In the genomic region with DNA sequence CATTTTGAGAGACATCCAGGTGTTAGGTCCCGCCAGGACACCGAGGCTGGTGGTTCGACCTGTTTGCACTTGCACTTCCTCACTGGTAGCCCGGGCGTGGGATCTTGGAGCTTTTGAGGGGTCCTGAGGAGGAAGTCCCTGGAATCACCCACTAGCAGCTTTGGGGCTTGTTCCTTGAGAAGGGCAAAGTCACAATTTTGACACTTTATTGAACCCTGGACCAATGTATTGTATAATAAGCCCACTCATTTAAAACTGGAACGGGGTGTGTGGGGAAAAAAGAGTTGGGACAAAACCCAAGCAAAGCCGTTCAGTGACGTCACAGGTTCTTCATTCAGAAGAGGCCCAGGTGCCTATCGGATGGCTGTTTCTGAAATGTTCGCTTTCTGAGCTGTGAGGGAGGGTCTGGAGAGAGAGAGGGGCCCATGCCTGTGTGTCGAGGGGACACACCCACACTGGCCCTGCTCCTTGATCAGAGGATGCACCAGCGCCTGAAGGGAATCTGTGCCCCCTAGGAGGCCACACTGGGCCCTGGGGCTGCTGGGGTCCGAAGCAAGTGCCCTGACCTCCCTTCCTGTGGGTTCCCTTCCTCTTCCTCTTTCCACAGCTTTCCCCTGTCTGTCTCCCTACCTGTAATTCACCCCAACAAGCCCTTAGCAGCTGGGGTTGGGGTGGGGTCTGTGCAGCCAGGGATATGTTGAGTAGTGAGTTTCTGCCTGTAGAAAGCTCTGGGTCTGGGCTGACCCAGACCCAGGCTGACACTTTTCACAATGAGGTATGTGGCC, we compare ENCODE assay signal across 11 cellular contexts. TPM values are rescaled to one million over a fixed set of nuclear protein-coding genes. Genes with fewer than 3 reads are reported as not detected.
DNase-seq lines count a peak whose midpoint lies in the region; ATAC-seq and TF ChIP-seq lines count a peak whose summit lies in the region.
"Had no signal": no experiment of that assay in that cellular context is flagged by ENCODE, and none has a peak within 500 bp of the region (broad histone marks: within the 10 kb centered on the region; RNA-seq: fewer than 3 reads in every experiment).

No MANE protein-coding gene starts in this region.

- H3K4me1 ChIP-seq in RWPE2 (ENCODE audit: insufficient read depth, poor library complexity, severe bottlenecking) (peaks cover 37% of the 10 kb centered on the region), esophagus muscularis mucosa (peaks cover 68 to 88% (median 87%) of the 10 kb centered on the region in 4 donors)

- peak overlapping the region; percentile 88 for H3K4me3 Mint-ChIP-seq in T-helper 1 cell treated with Interleukin-12 subunit alpha and Interleukin-12 subunit beta and Interleukin-4 antibody, amounts not matched to agents 30 μg/mL and 1 μg/mL, for 36 hours
- H3K4me3 Mint-ChIP-seq in stimulated activated memory B cell treated with anti-CD40 and anti-IgM and Interleukin-4, amounts not matched to agents 10 μg/mL and 1 μg/mL and 100 μg/mL, for 72 hours = peak overlapping the region; percentile 89

- H3K4me3 ChIP-seq in RWPE2 (ENCODE audit: severe bottlenecking) = no peak overlapping the region
- H3K4me3 ChIP-seq in esophagus muscularis mucosa = peak overlapping the region in 3 of 4 donors; percentile 74 to 89 (median 84)
- H3K4me3 ChIP-seq: A549 had no signal

- H3K27me3 ChIP-seq in RWPE2 (ENCODE audit: insufficient read depth, poor library complexity, severe bottlenecking) = no peaks in the 10 kb centered on the region
- no peaks in the 10 kb centered on the region for H3K27me3 ChIP-seq in esophagus muscularis mucosa

- H3K36me3 Mint-ChIP-seq in T-helper 1 cell treated with Interleukin-12 subunit alpha and Interleukin-12 subunit beta and Interleukin-4 antibody, amounts not matched to agents 30 μg/mL and 1 μg/mL, for 36 hours (ENCODE audit: low read depth) = peaks cover 3% of the 10 kb centered on the region
- H3K36me3 Mint-ChIP-seq in stimulated activated memory B cell treated with anti-CD40 and anti-IgM and Interleukin-4, amounts not matched to agents 10 μg/mL and 1 μg/mL and 100 μg/mL, for 72 hours = peaks cover 9% of the 10 kb centered on the region

- no peak for TF ChIP-seq EP300 in esophagus muscularis mucosa (IDR thresholded peaks at IDR 0.05)

- no peak for ATAC-seq in RWPE2 (ENCODE audit: low read depth)
- ATAC-seq in stimulated activated memory B cell treated with anti-CD40 and anti-IgM and Interleukin-4, amounts not matched to agents 10 μg/mL and 1 μg/mL and 100 μg/mL, for 72 hours = no peak
- ATAC-seq: A549, SK-N-SH treated with all-trans-retinoic acid at 6 μM for 48 hours had no signal

- H3K27ac ChIP-seq in RWPE2 (ENCODE audit: poor library complexity, severe bottlenecking) (peak overlapping the region; percentile 51), esophagus muscularis mucosa (replicated peaks in 1 of 4) (peak overlapping the region in 3 of 4 donors; percentile 56 to 95 (median 90))

- intact Hi-C loops in esophagus muscularis mucosa (cut with DNase I) = loop anchor here (5.0 kb wide), 1 partner anchor 57 kb away; no protein-coding TSS in a partner anchor

- no peak for TF ChIP-seq POLR2A in esophagus muscularis mucosa (IDR thresholded peaks at IDR 0.05; ENCODE audit: low read depth)

- no peaks in the 10 kb centered on the region for H3K9me3 Mint-ChIP-seq in T-helper 1 cell treated with Interleukin-12 subunit alpha and Interleukin-12 subunit beta and Interleukin-4 antibody, amounts not matched to agents 30 μg/mL and 1 μg/mL, for 36 hours
- no peaks in the 10 kb centered on the region for H3K9me3 Mint-ChIP-seq in stimulated activated memory B cell treated with anti-CD40 and anti-IgM and Interleukin-4, amounts not matched to agents 10 μg/mL and 1 μg/mL and 100 μg/mL, for 72 hours

- H3K9me3 ChIP-seq in RWPE2 (ENCODE audit: severe bottlenecking) (no peaks in the 10 kb centered on the region), esophagus muscularis mucosa (no peaks in the 10 kb centered on the region)
- H3K9me3 ChIP-seq: A549 had no signal

- no peaks in the 10 kb centered on the region for H3K27me3 Mint-ChIP-seq in T-helper 1 cell treated with Interleukin-12 subunit alpha and Interleukin-12 subunit beta and Interleukin-4 antibody, amounts not matched to agents 30 μg/mL and 1 μg/mL, for 36 hours (ENCODE audit: low read depth)
- H3K27me3 Mint-ChIP-seq in stimulated activated memory B cell treated with anti-CD40 and anti-IgM and Interleukin-4, amounts not matched to agents 10 μg/mL and 1 μg/mL and 100 μg/mL, for 72 hours = no peaks in the 10 kb centered on the region

- TF ChIP-seq CTCF in RWPE2 (IDR thresholded peaks at IDR 0.05; ENCODE audit: poor library complexity, severe bottlenecking) (no peak), esophagus muscularis mucosa (IDR thresholded peaks at IDR 0.05) (no peak)

- DNase-seq in T-helper 1 cell (no peak), RWPE2 (ENCODE audit: low spot score) (no peak), esophagus muscularis mucosa (ENCODE audit: extremely low spot score) (no peak), NCI-H2081 treated with DMSO at 0.1 percent for 48 hours (lab: John Stamatoyannopoulos, UW) (no peak), NCI-H510A treated with DMSO at 0.1 percent for 48 hours (lab: John Stamatoyannopoulos, UW) (no peak)
- DNase-seq in central memory CD4-positive, alpha-beta T cell = no peak
- DNase-seq: NCI-H1694 had no signal

- H3K27ac Mint-ChIP-seq in T-helper 1 cell treated with Interleukin-12 subunit alpha and Interleukin-12 subunit beta and Interleukin-4 antibody, amounts not matched to agents 30 μg/mL and 1 μg/mL, for 36 hours = peak overlapping the region; percentile 67
- H3K27ac Mint-ChIP-seq in stimulated activated memory B cell treated with anti-CD40 and anti-IgM and Interleukin-4, amounts not matched to agents 10 μg/mL and 1 μg/mL and 100 μg/mL, for 72 hours = peak overlapping the region; percentile 85

- peaks cover 73% of the 10 kb centered on the region for H3K4me1 Mint-ChIP-seq in T-helper 1 cell treated with Interleukin-12 subunit alpha and Interleukin-12 subunit beta and Interleukin-4 antibody, amounts not matched to agents 30 μg/mL and 1 μg/mL, for 36 hours (ENCODE audit: low read depth)
- peaks cover 84% of the 10 kb centered on the region for H3K4me1 Mint-ChIP-seq in stimulated activated memory B cell treated with anti-CD40 and anti-IgM and Interleukin-4, amounts not matched to agents 10 μg/mL and 1 μg/mL and 100 μg/mL, for 72 hours

- WGBS in esophagus muscularis mucosa = 77% methylated on average over 8 of the region's 13 CpGs

- no peaks in the 10 kb centered on the region for H3K36me3 ChIP-seq in RWPE2 (ENCODE audit: low read depth)
- H3K36me3 ChIP-seq in esophagus muscularis mucosa = no peaks in the 10 kb centered on the region

RNA-seq across cellular contexts. Expression of gene LPIN1, which starts 2.6 kb away (rescaled TPM):
- total RNA-seq in esophagus muscularis mucosa = 10 to 100 TPM; 55.2 to 77.0 (median 72.8) TPM
